ENCODE assay signal across 9 cellular contexts in the genomic region with DNA sequence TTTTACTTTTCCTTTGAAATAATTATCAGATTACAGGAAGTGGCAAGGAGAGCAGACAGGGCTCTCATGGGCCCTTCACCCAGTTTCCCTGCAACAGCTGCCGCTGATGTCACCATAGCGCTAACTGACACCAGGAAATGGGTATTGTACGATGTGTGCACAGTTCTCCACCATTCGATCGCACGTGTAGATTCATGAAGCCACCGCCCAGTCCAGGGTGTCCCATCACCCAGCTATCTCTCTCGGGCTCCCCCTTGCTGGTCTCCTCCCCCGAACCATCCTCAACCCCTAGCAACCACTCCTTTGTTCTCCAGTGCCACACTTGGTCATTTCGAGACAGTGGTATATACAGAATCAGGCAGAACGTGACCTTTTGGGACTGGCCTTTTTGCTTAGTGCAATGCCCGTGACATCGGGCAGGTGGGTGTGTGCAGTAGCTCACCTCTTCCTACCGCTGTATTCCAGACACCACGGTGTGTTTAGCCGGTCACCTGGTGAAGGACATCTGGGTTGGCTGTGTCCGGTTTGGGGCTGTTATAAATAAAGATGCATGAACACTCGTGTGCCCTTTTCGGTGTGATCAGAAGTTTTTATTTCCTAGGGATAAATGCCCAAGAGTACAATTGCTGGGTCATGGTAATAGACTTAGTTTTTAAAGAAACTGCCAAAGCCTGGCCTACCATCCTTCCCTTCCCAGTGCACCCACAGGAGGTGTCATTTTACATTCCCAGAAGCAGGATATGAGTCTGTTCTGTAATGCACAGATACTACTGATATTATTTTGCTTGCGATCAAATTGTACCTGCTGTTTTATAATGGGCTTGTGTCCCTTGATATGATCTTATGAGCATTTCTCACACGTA.
DNase-seq lines count a peak whose midpoint lies in the region; ATAC-seq and TF ChIP-seq lines count a peak whose summit lies in the region.
"Had no signal": no experiment of that assay in that cellular context is flagged by ENCODE, and none has a peak within 500 bp of the region (broad histone marks: within the 10 kb centered on the region; RNA-seq: fewer than 3 reads in every experiment).

No MANE protein-coding gene starts in this region.

- POLR2A ChIA-PET in OCI-LY7 (lab: Charles Lee), result no interaction called here

- H3K4me3 ChIP-seq in SJCRH30, result peak overlapping the region; percentile 8
- H3K4me3 ChIP-seq in OCI-LY7 (ENCODE audit: low read depth, low read length, poor library complexity, severe bottlenecking), result no peak overlapping the region

- no peaks in the 10 kb centered on the region for H3K27me3 ChIP-seq in SJCRH30

- H3K4me2 ChIP-seq in OCI-LY7 (ENCODE audit: low read length), result no peak overlapping the region

- no peaks in the 10 kb centered on the region for H3K27me3 Mint-ChIP-seq in natural killer cell (ENCODE audit: low read depth in 2 of 2)

- no peaks in the 10 kb centered on the region for H3K36me3 ChIP-seq in SJCRH30
- H3K36me3 ChIP-seq in OCI-LY7 (ENCODE audit: insufficient read depth, low read length), result no peaks in the 10 kb centered on the region

- peak overlapping the region; percentile 87 for H3K27ac ChIP-seq in SJCRH30
- H3K27ac ChIP-seq in OCI-LY7 (ENCODE audit: low read depth, low read length, poor library complexity, severe bottlenecking), result no peak overlapping the region

- H3K9me3 Mint-ChIP-seq in natural killer cell, result no peaks in the 10 kb centered on the region

- DNase-seq in DMS53 (lab: John Stamatoyannopoulos, UW) (peak; percentile 97), NCI-H128 (lab: John Stamatoyannopoulos, UW; ENCODE audit: unreplicated experiment) (peak; percentile 17), SJCRH30 (peak; percentile 91 to 94), natural killer cell (no peak), OCI-LY7 (ENCODE audit: low spot score) (no peak), NCI-H2227 (lab: John Stamatoyannopoulos, UW; ENCODE audit: unreplicated experiment) (no peak)
- DNase-seq: MV-4-11 had no signal

- H3K4me1 ChIP-seq in SJCRH30 (peaks cover 35% of the 10 kb centered on the region), OCI-LY7 (ENCODE audit: insufficient read depth, low read length, poor library complexity, severe bottlenecking) (peaks cover 27% of the 10 kb centered on the region)

- intact Hi-C loops in natural killer cell (cut with micrococcal nuclease), result no loop called here
- intact Hi-C loops in OCI-LY7 (cut with micrococcal nuclease; ENCODE audit: unreplicated experiment), result no loop called here

- no peaks in the 10 kb centered on the region for H3K36me3 Mint-ChIP-seq in natural killer cell

- ATAC-seq in natural killer cell (peak in 2 of 3 donors; percentile 21 to 36), GM18873 (IDR thresholded peaks at IDR 0.05; ENCODE audit: low FRiP score, unreplicated experiment) (no peak), GM19452 (IDR thresholded peaks at IDR 0.05; ENCODE audit: unreplicated experiment) (no peak)

- H3K27ac Mint-ChIP-seq in natural killer cell, result no peak overlapping the region

- 0 out of 2 replicates have a peak, but pooled peaks cover 6% of the 10 kb centered on the region for H3K9me3 ChIP-seq in SJCRH30 (replicated peaks)
- no peaks in the 10 kb centered on the region for H3K9me3 ChIP-seq in OCI-LY7 (ENCODE audit: low read length)

- H3K4me1 Mint-ChIP-seq in natural killer cell, result no peaks in the 10 kb centered on the region

- TF ChIP-seq CTCF in natural killer cell (IDR thresholded peaks at IDR 0.05) (no peak), OCI-LY7 (conservative IDR thresholded peaks at IDR 0.05; ENCODE audit: low read length) (no peak)

- H3K79me2 ChIP-seq in OCI-LY7 (ENCODE audit: insufficient read depth, low read depth, low read length), result no peaks in the 10 kb centered on the region

- CTCF ChIA-PET in OCI-LY7 (lab: Charles Lee; ENCODE audit: unreplicated experiment), result no interaction called here

- H2AFZ ChIP-seq in OCI-LY7 (ENCODE audit: low read length), result no peak overlapping the region

- no TSS peak for BruUV-seq in OCI-LY7 (replicated peaks; lab: Mats Ljungman, UMichigan)

- no peaks in the 10 kb centered on the region for H3K9me2 ChIP-seq in OCI-LY7 (ENCODE audit: insufficient read depth, low read length)

- no peak overlapping the region for H3K4me3 Mint-ChIP-seq in natural killer cell

- H4K20me1 ChIP-seq in OCI-LY7 (ENCODE audit: insufficient read depth, low read length), result no peaks in the 10 kb centered on the region

Comparison
In these comparisons a context has a peak if more than half of its experiments do, and no peak if none do; other contexts are left out.
1. DNase-seq: peak in DMS53 (single experiment), NCI-H128 (single experiment) and SJCRH30 (2 of 2); none in natural killer cell (single experiment), OCI-LY7 (single experiment) and NCI-H2227 (single experiment).
2. ATAC-seq: peak in natural killer cell (2 of 3); none in GM18873 (single experiment) and GM19452 (single experiment).